Comparison of ENCODE assay signal across 23 cellular contexts in genomic region chr12:14435627-14436026, GRCh38.
"Had no signal": no experiment of that assay in that cellular context is flagged by ENCODE, and none has a peak within 500 bp of the region (broad histone marks: within the 10 kb centered on the region; RNA-seq: fewer than 3 reads in every experiment).

No MANE protein-coding gene starts in this region.

- H3K27me3 Mint-ChIP-seq: activated CD4-positive, alpha-beta memory T cell treated with anti-CD3 and anti-CD28 coated beads for 36 hours; brain; progenitor cell of endocrine pancreas had no signal

- H3K9me3 ChIP-seq: gastroesophageal sphincter, ovary, right lobe of liver, SK-N-SH, upper lobe of right lung had no signal

- H3K36me3 ChIP-seq: ovary had no signal

- DNase-seq: activated CD4-positive, alpha-beta memory T cell treated with anti-CD3 and anti-CD28 coated beads for 36 hours; activated CD4-positive, alpha-beta T cell treated with anti-CD3 and anti-CD28 coated beads for 4 hours; activated gamma-delta T cell treated with Interleukin-2 at 50 U/mL for 16 hours; dorsolateral prefrontal cortex; left cardiac atrium; left ventricle myocardium superior; ovary; right lobe of liver; SK-N-SH; stimulated activated CD4-positive, alpha-beta T cell treated with anti-CD3 and anti-CD28 coated beads, Interleukin-2, amount 100 ng/mL, for 48 hours; stimulated activated naive CD8-positive, alpha-beta T cell treated with anti-CD3 and anti-CD28 coated beads, Interleukin-15, Interleukin-2, amounts not matched to agents 100 U/mL and 50 U/mL, for 24 hours; SW 1271; T1000; upper lobe of right lung; WERI-Rb-1 had no signal

- ATAC-seq: gastroesophageal sphincter; left cardiac atrium; left ventricle myocardium superior; right lobe of liver; stimulated activated naive CD8-positive, alpha-beta T cell treated with anti-CD3 and anti-CD28 coated beads, Interleukin-15, Interleukin-2, amounts not matched to agents 100 U/mL and 50 U/mL, for 24 hours; upper lobe of right lung had no signal

- H3K27me3 ChIP-seq: ascending aorta, cardiac muscle cell, dorsolateral prefrontal cortex, gastroesophageal sphincter, hepatocyte, ovary, right lobe of liver, upper lobe of right lung had no signal

- H3K9me3 Mint-ChIP-seq: activated CD4-positive, alpha-beta memory T cell treated with anti-CD3 and anti-CD28 coated beads for 36 hours had no signal

- H3K4me1 ChIP-seq: ascending aorta, upper lobe of right lung had no signal

- H3K27ac ChIP-seq: ascending aorta, cardiac muscle cell, coronary artery, gastroesophageal sphincter, hepatocyte, ovary, right lobe of liver, upper lobe of right lung, WERI-Rb-1 had no signal

- H3K4me3 ChIP-seq: ascending aorta, cardiac muscle cell, coronary artery, dorsolateral prefrontal cortex, gastroesophageal sphincter, hepatocyte, ovary, right lobe of liver, upper lobe of right lung had no signal

- H3K4me3 Mint-ChIP-seq: activated CD4-positive, alpha-beta memory T cell treated with anti-CD3 and anti-CD28 coated beads for 36 hours; brain; T-helper 1 cell treated with Interleukin-12 subunit alpha and Interleukin-12 subunit beta and Interleukin-4 antibody, amounts not matched to agents 30 μg/mL and 1 μg/mL, for 36 hours had no signal
